In genomic region chr6:27867941-27868705, GRCh38 we compare ENCODE assay signal across 1 cellular context.
TF ChIP-seq lines count a peak whose summit lies in the region.

No MANE protein-coding gene starts in this region.

TF ChIP-seq in SK-N-SH treated with all-trans-retinoic acid at 6 μM for 48 hours, 23 proteins besides CTCF, POLR2A, EP300 and RAD21 (continued from another document):
- no peak for TF ChIP-seq CREB5 (CRISPR knock-in tag; IDR thresholded peaks at IDR 0.05; ENCODE audit: low read depth)
- no peak for TF ChIP-seq TCF4 (CRISPR knock-in tag; IDR thresholded peaks at IDR 0.05; ENCODE audit: borderline replicate concordance)
- TF ChIP-seq CSRNP3 (CRISPR knock-in tag; IDR thresholded peaks at IDR 0.05) = no peak
- TF ChIP-seq ZFP30 (CRISPR knock-in tag; IDR thresholded peaks at IDR 0.05) = no peak
- no peak for TF ChIP-seq ZNF70 (CRISPR knock-in tag; IDR thresholded peaks at IDR 0.05)
- TF ChIP-seq OSR1 (CRISPR knock-in tag; IDR thresholded peaks at IDR 0.05) = no peak
- no peak for TF ChIP-seq RARB (CRISPR knock-in tag; IDR thresholded peaks at IDR 0.05)
